8 cellular contexts compared by ENCODE assay signal in the genomic region with DNA sequence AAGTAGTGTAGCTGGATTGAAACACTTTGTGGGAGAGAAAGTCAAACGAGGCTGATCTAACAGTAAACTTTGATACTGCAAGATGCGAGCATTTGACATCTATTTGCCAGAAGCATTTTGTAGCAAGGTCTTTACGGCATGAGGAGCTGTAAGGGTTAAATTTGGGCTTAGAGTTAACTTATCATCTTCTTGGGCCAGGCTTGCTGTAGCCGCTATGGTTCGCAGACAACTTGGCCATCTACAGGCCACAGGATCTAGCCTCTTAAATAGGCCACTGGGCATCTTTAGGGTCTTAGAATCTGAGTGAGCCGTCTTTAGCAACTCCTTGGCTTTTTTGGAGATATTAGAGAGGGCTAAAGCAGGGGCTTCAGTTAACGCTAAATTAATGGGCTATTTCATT.
DNase-seq lines count a peak whose midpoint lies in the region; ATAC-seq and TF ChIP-seq lines count a peak whose summit lies in the region.
"Not testable (repeated sequence)": the region's sequence is repeated elsewhere in the genome, so short reads cannot be mapped to it uniquely, and the experiment has no call there.

No MANE protein-coding gene starts in this region.

- H3K9me3 ChIP-seq in CD4-positive, alpha-beta T cell (ENCODE audit: control insufficient read depth, low read length); HUES6 (ENCODE audit: control insufficient read depth, insufficient read depth, low read depth, low read length); SJCRH30 (replicated peaks); endodermal cell (ENCODE audit: control insufficient read depth, low read length): not testable (repeated sequence)

- intact Hi-C loops in CD4-positive, alpha-beta T cell (cut with DNase I, micrococcal nuclease); activated CD8-positive, alpha-beta T cell treated with anti-CD3 and anti-CD28 coated beads for 36 hours (cut with micrococcal nuclease): not testable (repeated sequence)

- not testable (repeated sequence) for H3K36me3 ChIP-seq in HUES6 (ENCODE audit: control insufficient read depth, insufficient read depth, low read length); SJCRH30; endodermal cell (ENCODE audit: control insufficient read depth, insufficient read depth, low read length)

- ATAC-seq in CD4-positive, alpha-beta T cell (ENCODE audit: poor library complexity); activated CD8-positive, alpha-beta T cell treated with anti-CD3 and anti-CD28 coated beads for 36 hours; naive thymus-derived CD8-positive, alpha-beta T cell: not testable (repeated sequence)

- H3K27me3 Mint-ChIP-seq in CD4-positive, alpha-beta T cell; activated CD8-positive, alpha-beta T cell treated with anti-CD3 and anti-CD28 coated beads for 36 hours; activated naive CD8-positive, alpha-beta T cell; endodermal cell (ENCODE audit: insufficient read depth); naive thymus-derived CD8-positive, alpha-beta T cell; stimulated activated naive CD8-positive, alpha-beta T cell treated with anti-CD3 and anti-CD28 coated beads, Interleukin-15, Interleukin-2, amounts not matched to agents 100 ng/mL and 50 ng/mL, for 24 hours: not testable (repeated sequence)

- not testable (repeated sequence) for H3K36me3 Mint-ChIP-seq in CD4-positive, alpha-beta T cell (ENCODE audit: low read depth); activated CD8-positive, alpha-beta T cell treated with anti-CD3 and anti-CD28 coated beads for 36 hours (ENCODE audit: low read depth); activated naive CD8-positive, alpha-beta T cell; naive thymus-derived CD8-positive, alpha-beta T cell; stimulated activated naive CD8-positive, alpha-beta T cell treated with anti-CD3 and anti-CD28 coated beads, Interleukin-15, Interleukin-2, amounts not matched to agents 100 ng/mL and 50 ng/mL, for 24 hours (ENCODE audit: low read depth)
- peaks cover 34% of the 10 kb centered on the region for H3K36me3 Mint-ChIP-seq in endodermal cell (ENCODE audit: low read depth)

- H3K27me3 ChIP-seq in CD4-positive, alpha-beta T cell (ENCODE audit: control insufficient read depth, insufficient read depth, low read length); HUES6 (ENCODE audit: control insufficient read depth, insufficient read depth, low read length); SJCRH30; endodermal cell (ENCODE audit: control insufficient read depth, insufficient read depth, low read length, poor library complexity, severe bottlenecking): not testable (repeated sequence)

- not testable (repeated sequence) for TF ChIP-seq CTCF in CD4-positive, alpha-beta T cell (IDR thresholded peaks at IDR 0.05); activated CD8-positive, alpha-beta T cell treated with anti-CD3 and anti-CD28 coated beads for 36 hours (IDR thresholded peaks at IDR 0.05); endodermal cell (conservative IDR thresholded peaks at IDR 0.05)

- peak overlapping the region; percentile 86 for H3K27ac Mint-ChIP-seq in CD4-positive, alpha-beta T cell
- H3K27ac Mint-ChIP-seq in activated CD8-positive, alpha-beta T cell treated with anti-CD3 and anti-CD28 coated beads for 36 hours: not testable (repeated sequence)
- peak overlapping the region; percentile 75 for H3K27ac Mint-ChIP-seq in activated naive CD8-positive, alpha-beta T cell
- H3K27ac Mint-ChIP-seq in endodermal cell: peak overlapping the region; percentile 90
- peak overlapping the region; percentile 58 to 94 (median 86) for H3K27ac Mint-ChIP-seq in naive thymus-derived CD8-positive, alpha-beta T cell
- peak overlapping the region; percentile 62 for H3K27ac Mint-ChIP-seq in stimulated activated naive CD8-positive, alpha-beta T cell treated with anti-CD3 and anti-CD28 coated beads, Interleukin-15, Interleukin-2, amounts not matched to agents 100 ng/mL and 50 ng/mL, for 24 hours

- not testable (repeated sequence) for DNase-seq in CD4-positive, alpha-beta T cell; activated CD8-positive, alpha-beta T cell treated with anti-CD3 and anti-CD28 coated beads for 36 hours; naive thymus-derived CD8-positive, alpha-beta T cell
- DNase-seq in SJCRH30: peak; percentile 22 to 58
- peak; percentile 47 for DNase-seq in endodermal cell

- H3K9ac ChIP-seq in HUES6 (ENCODE audit: low read length): peak overlapping the region; percentile 67
- H3K9ac ChIP-seq in endodermal cell (ENCODE audit: extremely low read depth, low read length, poor library complexity, severe bottlenecking): peak overlapping the region; percentile 94

- H3K4me3 ChIP-seq in HUES6 (ENCODE audit: low read depth, low read length) (peak overlapping the region; percentile 27; the same call in 1 of the 2 replicates), SJCRH30 (peak overlapping the region; percentile 54), endodermal cell (ENCODE audit: low read length) (peak overlapping the region; percentile 82)

- not testable (repeated sequence) for H3K9me3 Mint-ChIP-seq in CD4-positive, alpha-beta T cell; activated CD8-positive, alpha-beta T cell treated with anti-CD3 and anti-CD28 coated beads for 36 hours; activated naive CD8-positive, alpha-beta T cell (ENCODE audit: low read depth); naive thymus-derived CD8-positive, alpha-beta T cell; stimulated activated naive CD8-positive, alpha-beta T cell treated with anti-CD3 and anti-CD28 coated beads, Interleukin-15, Interleukin-2, amounts not matched to agents 100 ng/mL and 50 ng/mL, for 24 hours
- H3K9me3 Mint-ChIP-seq in endodermal cell: peaks cover 71% of the 10 kb centered on the region

- POLR2A ChIA-PET in CD4-positive, alpha-beta T cell (lab: Charles Lee); activated CD8-positive, alpha-beta T cell treated with anti-CD3 and anti-CD28 coated beads for 36 hours (lab: Charles Lee); naive thymus-derived CD8-positive, alpha-beta T cell (lab: Charles Lee): not testable (repeated sequence)

- H3K27ac ChIP-seq in CD4-positive, alpha-beta T cell (ENCODE audit: low read depth, low read length); HUES6 (ENCODE audit: low read depth, low read length); endodermal cell (ENCODE audit: low read depth, low read length): not testable (repeated sequence)
- H3K27ac ChIP-seq in SJCRH30: peak overlapping the region; percentile 83

- H3K4me3 Mint-ChIP-seq in CD4-positive, alpha-beta T cell: peak overlapping the region; percentile 83
- H3K4me3 Mint-ChIP-seq in activated CD8-positive, alpha-beta T cell treated with anti-CD3 and anti-CD28 coated beads for 36 hours: peak overlapping the region; percentile 54
- peak overlapping the region; percentile 72 for H3K4me3 Mint-ChIP-seq in activated naive CD8-positive, alpha-beta T cell
- H3K4me3 Mint-ChIP-seq in endodermal cell: peak overlapping the region; percentile 38
- peak overlapping the region; percentile 49 to 81 (median 74) for H3K4me3 Mint-ChIP-seq in naive thymus-derived CD8-positive, alpha-beta T cell
- H3K4me3 Mint-ChIP-seq in stimulated activated naive CD8-positive, alpha-beta T cell treated with anti-CD3 and anti-CD28 coated beads, Interleukin-15, Interleukin-2, amounts not matched to agents 100 ng/mL and 50 ng/mL, for 24 hours: peak overlapping the region; percentile 60

- WGBS in endodermal cell (ENCODE audit: insufficient coverage in 1 of 2, insufficient read length in 1 of 2), 2 experiments: 69 to 75% methylated on average over 4 to 6 of the region's 7 CpGs

- CTCF ChIA-PET in CD4-positive, alpha-beta T cell (lab: Charles Lee); activated CD8-positive, alpha-beta T cell treated with anti-CD3 and anti-CD28 coated beads for 36 hours (lab: Charles Lee): not testable (repeated sequence)

- peaks cover 30% of the 10 kb centered on the region for H3K4me1 ChIP-seq in HUES6 (ENCODE audit: control insufficient read depth, insufficient read depth, low read length)
- H3K4me1 ChIP-seq in SJCRH30; endodermal cell (ENCODE audit: control insufficient read depth, insufficient read depth, low read length): not testable (repeated sequence)

- H3K4me1 Mint-ChIP-seq in CD4-positive, alpha-beta T cell (ENCODE audit: low read depth): peaks cover 25% of the 10 kb centered on the region
- peaks cover 15% of the 10 kb centered on the region for H3K4me1 Mint-ChIP-seq in activated CD8-positive, alpha-beta T cell treated with anti-CD3 and anti-CD28 coated beads for 36 hours (ENCODE audit: low read depth)
- H3K4me1 Mint-ChIP-seq in activated naive CD8-positive, alpha-beta T cell (ENCODE audit: low read depth): peaks cover 15% of the 10 kb centered on the region
- peaks cover 71% of the 10 kb centered on the region for H3K4me1 Mint-ChIP-seq in endodermal cell
- H3K4me1 Mint-ChIP-seq in naive thymus-derived CD8-positive, alpha-beta T cell: peaks cover 10 to 19% (median 15%) of the 10 kb centered on the region in 4 donors
- peaks cover 15% of the 10 kb centered on the region for H3K4me1 Mint-ChIP-seq in stimulated activated naive CD8-positive, alpha-beta T cell treated with anti-CD3 and anti-CD28 coated beads, Interleukin-15, Interleukin-2, amounts not matched to agents 100 ng/mL and 50 ng/mL, for 24 hours (ENCODE audit: low read depth)

Comparison
In these comparisons a context has a peak if more than half of its experiments do, and no peak if none do; other contexts are left out.
1. H3K4me3 ChIP-seq: peak in every context shown above with its lines; median percentile 82 in endodermal cell; 54 in SJCRH30; 27 in HUES6.